In the genomic region with DNA sequence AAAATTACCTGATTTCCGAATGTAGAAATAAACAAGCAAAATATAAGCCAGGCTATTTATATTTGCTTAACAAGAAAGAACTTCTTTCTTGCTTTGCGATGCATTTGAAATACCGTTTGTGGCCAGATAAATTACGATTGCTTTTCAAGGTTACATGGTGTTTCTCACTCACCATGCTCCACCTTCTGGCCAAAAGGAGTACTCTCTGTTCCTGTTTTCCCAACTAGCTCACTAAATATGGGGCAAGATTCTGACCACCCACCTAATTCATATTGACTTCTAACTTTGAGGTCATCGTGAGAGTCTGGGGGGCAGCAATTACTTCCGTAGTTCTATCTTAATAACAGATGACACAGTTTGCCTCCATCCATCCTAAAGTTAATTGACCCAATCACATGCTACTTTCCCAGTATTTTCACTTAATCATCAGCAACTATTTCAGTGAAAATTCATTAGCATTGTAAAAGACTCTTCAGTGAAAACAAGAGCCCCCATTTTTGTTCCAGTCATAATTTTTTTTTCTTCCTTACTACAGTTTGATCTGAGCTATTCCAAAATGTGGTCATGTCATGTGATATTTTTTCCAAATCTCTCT, we compare ENCODE assay signal across 7 cellular contexts. TPM values are rescaled to one million over a fixed set of nuclear protein-coding genes. Genes with fewer than 3 reads are reported as not detected.
DNase-seq lines count a peak whose midpoint lies in the region; ATAC-seq, FAIRE-seq and TF ChIP-seq lines count a peak whose summit lies in the region.

No MANE protein-coding gene starts in this region.

- H3K27ac ChIP-seq in pancreas: no peak overlapping the region

- DNase-seq in NCI-H2196 (lab: John Stamatoyannopoulos, UW; ENCODE audit: unreplicated experiment) (peak; percentile 82), glomerular endothelial cell (ENCODE audit: extremely low read depth, low read depth, low spot score) (peak; percentile 39), pancreas (peak in 3 of 6 donors; percentile 26 to 57 (median 42))

- ATAC-seq in HG02973 (IDR thresholded peaks at IDR 0.05; ENCODE audit: unreplicated experiment) (peak; percentile 53), pancreas (peak; percentile 80 to 92 (median 90)), GM21390 (IDR thresholded peaks at IDR 0.05; ENCODE audit: unreplicated experiment) (no peak)

- no peak overlapping the region for H3K4me3 ChIP-seq in WI38 (ENCODE audit: low read depth, low read length)
- H3K4me3 ChIP-seq in pancreas: no peak overlapping the region

- no peaks in the 10 kb centered on the region for H3K27me3 ChIP-seq in pancreas

- 0 to 1% methylated on average over 6 of the region's 6 CpGs for WGBS in pancreas, 2 donors

- intact Hi-C loops in pancreas (cut with DNase I): loop anchor here in 2 of 3 donors (5.0 kb wide), 2 partner anchors 86 to 91 kb away; no protein-coding TSS in a partner anchor

- H3K9me3 ChIP-seq in pancreas: no peaks in the 10 kb centered on the region

- no peaks in the 10 kb centered on the region for H3K36me3 ChIP-seq in pancreas

- peak; percentile 67 for TF ChIP-seq CTCF in WI38 (IDR thresholded peaks at IDR 0.05; ENCODE audit: low read depth, low read length)
- TF ChIP-seq CTCF in pancreas (IDR thresholded peaks at IDR 0.05): peak; percentile 53 to 69 (median 60)

- peaks cover 0 to 19% (median 0%) of the 10 kb centered on the region in 3 donors for H3K4me1 ChIP-seq in pancreas

- peak; percentile 75 for FAIRE-seq in G401.6 (lab: Jason Lieb, UNC)
- peak; percentile 91 for FAIRE-seq in pancreas (lab: Jason Lieb, UNC)

RNA-seq across cellular contexts. Expression of a gene that starts 25.9 kb away (rescaled TPM):
- total RNA-seq in glomerular endothelial cell: not detected in 2 replicates
- 1 to 10 TPM; 1.9 to 6.3 (median 3.3) TPM for total RNA-seq in pancreas
- 1 to 10 TPM; 2.1 to 5.2 TPM for polyA plus RNA-seq in pancreas
